Comparison of ENCODE assay signal across 30 cellular contexts in the genomic region with DNA sequence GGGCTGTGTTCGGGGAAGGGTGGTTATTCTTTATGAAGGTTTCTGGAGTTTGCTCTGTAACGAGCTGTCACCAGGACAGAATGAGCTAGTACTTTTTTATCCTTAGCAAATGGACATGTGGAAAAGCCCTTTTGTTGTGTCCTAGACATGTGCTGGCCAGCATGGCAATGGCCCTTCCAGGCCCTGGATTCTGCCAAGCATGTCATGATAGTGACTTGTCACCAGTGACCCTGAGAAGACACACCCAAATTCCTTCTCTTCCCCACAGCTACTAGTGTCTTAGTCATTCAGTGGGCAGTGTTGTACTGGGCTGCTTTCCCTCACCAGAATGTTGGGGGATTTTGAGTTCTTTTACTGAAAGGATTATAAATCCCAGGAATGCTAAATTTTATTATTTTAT.
DNase-seq lines count a peak whose midpoint lies in the region; ATAC-seq and TF ChIP-seq lines count a peak whose summit lies in the region.
"Had no signal": no experiment of that assay in that cellular context is flagged by ENCODE, and none has a peak within 500 bp of the region (broad histone marks: within the 10 kb centered on the region; RNA-seq: fewer than 3 reads in every experiment).

No MANE protein-coding gene starts in this region.

- WGBS in mammary epithelial cell (ENCODE audit: low coverage, missing lambda C conversion rate), result 92% methylated on average over 2 of the region's 2 CpGs

- CTCF ChIA-PET in MCF 10A (lab: Yijun Ruan, JAX), result interaction anchor here (0.6 to 3.4 kb wide), 16 partner anchors 10 to 605 kb away, joined by 3 to 38 read pairs (median 4); no protein-coding TSS in a partner anchor
- CTCF ChIA-PET in mammary epithelial cell (lab: Charles Lee; ENCODE audit: low non-redundant PET), result no interaction called here

- POLR2A ChIA-PET in MCF 10A (lab: Yijun Ruan, JAX), result interaction anchor here (0.9 to 1.2 kb wide), 2 partner anchors 45 to 46 kb away, joined by 3 read pairs; no protein-coding TSS in a partner anchor

- H3K27ac ChIP-seq in mammary epithelial cell (ENCODE audit: insufficient read depth, low read depth, low read length), result no peak overlapping the region
- H3K27ac ChIP-seq: 22Rv1; BLaER1 treated with 17β-estradiol and CSF1 and Interleukin-3, amounts not matched to agents 10 nM and 100 nM; brain microvascular endothelial cell; colonic mucosa; heart right ventricle; neural progenitor cell; spleen; stomach had no signal

- ATAC-seq in esophagus mucosa (peak; percentile 54), HG03571 (IDR thresholded peaks at IDR 0.05; ENCODE audit: unreplicated experiment) (no peak), HG02623 (IDR thresholded peaks at IDR 0.05; ENCODE audit: unreplicated experiment) (no peak)
- ATAC-seq: activated CD8-positive, alpha-beta memory T cell treated with anti-CD3 and anti-CD28 coated beads, Interleukin-2, amount 10 ng/mL, durations not matched to agents 7 days and 5 days; activated T-helper 17 cell treated with anti-CD3 and anti-CD28 coated beads, Interleukin-2, amount 50 U/mL, for 72 hours; heart right ventricle; mucosa of descending colon had no signal

- H3K36me3 Mint-ChIP-seq in MCF 10A (ENCODE audit: insufficient read depth, unreplicated experiment), result peaks cover 20% of the 10 kb centered on the region
- H3K36me3 Mint-ChIP-seq: neural progenitor cell had no signal

- intact Hi-C loops in MCF 10A (cut with micrococcal nuclease) (no loop called here), mammary epithelial cell (cut with micrococcal nuclease) (no loop called here)

- no peaks in the 10 kb centered on the region for H3K27me3 ChIP-seq in mammary epithelial cell (ENCODE audit: insufficient read depth, low read length)
- H3K27me3 ChIP-seq: BLaER1 treated with 17β-estradiol and CSF1 and Interleukin-3, amounts not matched to agents 10 nM and 100 nM; brain microvascular endothelial cell; colonic mucosa; heart right ventricle; neural progenitor cell; spleen; stomach had no signal

- DNase-seq in MCF 10A (ENCODE audit: unreplicated experiment), result peak; percentile 3
- no peak for DNase-seq in mammary epithelial cell
- peak; percentile 11 for DNase-seq in NCI-H226
- no peak for DNase-seq in effector CD8-positive, alpha-beta T cell (lab: John Stamatoyannopoulos, UW)
- DNase-seq in HK-2 (ENCODE audit: unreplicated experiment), result no peak
- DNase-seq: activated CD4-positive, alpha-beta T cell treated with anti-CD3 and anti-CD28 coated beads for 48 hours; activated CD8-positive, alpha-beta memory T cell treated with anti-CD3 and anti-CD28 coated beads, Interleukin-2, amount 10 ng/mL, durations not matched to agents 7 days and 5 days; brain microvascular endothelial cell; colonic mucosa; endodermal cell; GOT3; heart right ventricle; MM.1S; mucosa of descending colon; NCI-H1436 treated with DMSO at 0.1 percent for 48 hours; NCI-H69; SHP77 treated with DMSO at 0.1 percent for 48 hours; spleen; stimulated activated CD4-positive, alpha-beta T cell treated with anti-CD3 and anti-CD28 coated beads, Interleukin-4, amount 100 ng/mL, for 4 hours; stomach; T-helper 1 cell; trophoblast cell had no signal

- H3K4me1 Mint-ChIP-seq in MCF 10A (ENCODE audit: insufficient read depth, unreplicated experiment), result no peaks in the 10 kb centered on the region
- H3K4me1 Mint-ChIP-seq: activated CD8-positive, alpha-beta memory T cell treated with anti-CD3 and anti-CD28 coated beads, Interleukin-2, amount 10 ng/mL, durations not matched to agents 7 days and 5 days; activated T-helper 17 cell treated with anti-CD3 and anti-CD28 coated beads, Interleukin-2, amount 50 U/mL, for 72 hours had no signal

- no peaks in the 10 kb centered on the region for H3K79me2 ChIP-seq in mammary epithelial cell (ENCODE audit: insufficient read depth, low read length)

- no peaks in the 10 kb centered on the region for H4K20me1 ChIP-seq in mammary epithelial cell (ENCODE audit: insufficient read depth, low read length)
- H4K20me1 ChIP-seq: BLaER1 treated with 17β-estradiol and CSF1 and Interleukin-3, amounts not matched to agents 10 nM and 100 nM had no signal

- in situ Hi-C loops in mammary epithelial cell (cut with MboI; ENCODE audit: low sequenced_read_pairs in 2 of 2), result loop anchor here in 1 of 2 donors (25.0 kb wide), 1 partner anchor 367 kb away; no protein-coding TSS in a partner anchor

- peak overlapping the region; percentile 27 for H3K27ac Mint-ChIP-seq in MCF 10A (ENCODE audit: low read depth, unreplicated experiment)
- H3K27ac Mint-ChIP-seq: activated CD8-positive, alpha-beta memory T cell treated with anti-CD3 and anti-CD28 coated beads, Interleukin-2, amount 10 ng/mL, durations not matched to agents 7 days and 5 days; activated naive CD8-positive, alpha-beta T cell; activated T-helper 17 cell treated with anti-CD3 and anti-CD28 coated beads, Interleukin-2, amount 50 U/mL, for 72 hours; endodermal cell; neural progenitor cell had no signal

- H3K9me3 ChIP-seq in mammary epithelial cell (replicated peaks; ENCODE audit: insufficient read depth, low read length), result no peaks in the 10 kb centered on the region
- H3K9me3 ChIP-seq: BLaER1 treated with 17β-estradiol and CSF1 and Interleukin-3, amounts not matched to agents 10 nM and 100 nM; colonic mucosa; heart right ventricle; mucosa of descending colon; spleen; stomach had no signal

- H3K4me1 ChIP-seq in mammary epithelial cell (ENCODE audit: insufficient read depth, low read length), result peaks cover 3% of the 10 kb centered on the region
- H3K4me1 ChIP-seq: colonic mucosa, heart right ventricle, spleen, stomach had no signal

- dilution Hi-C loops in mammary epithelial cell (cut with HindIII; ENCODE audit: low sequenced_read_pairs), result loop anchor here (5.0 kb wide), 1 partner anchor 52 kb away; no protein-coding TSS in a partner anchor

- H3K9me3 Mint-ChIP-seq in MCF 10A (ENCODE audit: unreplicated experiment), result no peaks in the 10 kb centered on the region
- H3K9me3 Mint-ChIP-seq: activated T-helper 17 cell treated with anti-CD3 and anti-CD28 coated beads, Interleukin-2, amount 50 U/mL, for 72 hours; endodermal cell; neural progenitor cell had no signal

- no peaks in the 10 kb centered on the region for H3K36me3 ChIP-seq in mammary epithelial cell (ENCODE audit: insufficient read depth, low read length)
- H3K36me3 ChIP-seq: brain microvascular endothelial cell, colonic mucosa, neural progenitor cell had no signal

- H2AFZ ChIP-seq in mammary epithelial cell (ENCODE audit: low read depth, low read length), result no peak overlapping the region
- H2AFZ ChIP-seq: neural progenitor cell had no signal

- no peak overlapping the region for H3K4me3 ChIP-seq in mammary epithelial cell (replicated peaks in 1 of 3; ENCODE audit: insufficient read depth in 1 of 3, low read depth in 2 of 3, low read length in 3 of 3)
- H3K4me3 ChIP-seq: BLaER1 treated with 17β-estradiol and CSF1 and Interleukin-3, amounts not matched to agents 10 nM and 100 nM; colonic mucosa; heart right ventricle; mucosa of descending colon; neural progenitor cell; spleen; stomach had no signal

- H3K4me2 ChIP-seq in mammary epithelial cell (ENCODE audit: insufficient read depth, low read depth, low read length), result no peak overlapping the region
- H3K4me2 ChIP-seq: neural progenitor cell had no signal

- BruUV-seq in MCF 10A (replicated peaks; lab: Mats Ljungman, UMichigan) (no TSS peak), mammary epithelial cell (replicated peaks; lab: Mats Ljungman, UMichigan) (no TSS peak)

- no peak overlapping the region for H3K9ac ChIP-seq in mammary epithelial cell (ENCODE audit: insufficient read depth, low read length)
- H3K9ac ChIP-seq: BLaER1 treated with 17β-estradiol and CSF1 and Interleukin-3, amounts not matched to agents 10 nM and 100 nM; neural progenitor cell had no signal

- TF ChIP-seq CTCF in MCF 10A (IDR thresholded peaks at IDR 0.05; ENCODE audit: unreplicated experiment) (no peak), mammary epithelial cell (conservative IDR thresholded peaks at IDR 0.05 in 1 of 2, IDR thresholded peaks at IDR 0.05 in 1 of 2; ENCODE audit: extremely low read depth in 1 of 2, insufficient read depth in 1 of 2, low read depth in 1 of 2, low read length in 2 of 2) (no peak)

- H3K4me3 Mint-ChIP-seq in MCF 10A (ENCODE audit: unreplicated experiment), result no peak overlapping the region
- H3K4me3 Mint-ChIP-seq: activated CD8-positive, alpha-beta memory T cell treated with anti-CD3 and anti-CD28 coated beads, Interleukin-2, amount 10 ng/mL, durations not matched to agents 7 days and 5 days; activated naive CD8-positive, alpha-beta T cell; activated T-helper 17 cell treated with anti-CD3 and anti-CD28 coated beads, Interleukin-2, amount 50 U/mL, for 72 hours; endodermal cell; neural progenitor cell had no signal

- H3K27me3 Mint-ChIP-seq in MCF 10A (ENCODE audit: insufficient read depth, unreplicated experiment), result no peaks in the 10 kb centered on the region
- H3K27me3 Mint-ChIP-seq: activated CD8-positive, alpha-beta memory T cell treated with anti-CD3 and anti-CD28 coated beads, Interleukin-2, amount 10 ng/mL, durations not matched to agents 7 days and 5 days; activated naive CD8-positive, alpha-beta T cell; activated T-helper 17 cell treated with anti-CD3 and anti-CD28 coated beads, Interleukin-2, amount 50 U/mL, for 72 hours had no signal

Comparison
In these comparisons a context has a peak if more than half of its experiments do, and no peak if none do; other contexts are left out.
1. DNase-seq: peak in MCF 10A (single experiment) and NCI-H226 (single experiment); none in mammary epithelial cell (single experiment), effector CD8-positive, alpha-beta T cell (single experiment) and HK-2 (single experiment).